Comparison of ENCODE assay signal across 24 cellular contexts in the genomic region with DNA sequence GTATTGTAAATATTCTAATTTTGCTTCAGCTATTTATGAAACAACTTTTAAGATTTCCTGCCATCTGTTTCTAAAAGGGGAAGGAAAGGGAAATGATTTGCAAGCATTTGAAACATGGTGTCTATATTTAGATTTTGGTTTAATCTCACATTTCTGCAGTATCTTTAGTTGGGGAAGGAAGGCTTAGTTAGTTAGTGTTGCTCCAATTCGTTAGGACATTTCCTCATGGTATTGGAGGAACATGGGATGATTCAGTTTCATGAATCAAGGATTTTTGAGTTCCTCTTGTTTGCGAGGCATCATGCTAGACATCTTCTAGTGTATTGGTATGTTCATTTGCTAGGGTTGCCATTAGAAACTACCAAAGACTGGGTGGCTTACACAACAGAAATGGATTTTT. TPM values are rescaled to one million over a fixed set of nuclear protein-coding genes. Genes with fewer than 3 reads are reported as not detected.
DNase-seq lines count a peak whose midpoint lies in the region; ATAC-seq, FAIRE-seq and TF ChIP-seq lines count a peak whose summit lies in the region.
"Had no signal": no experiment of that assay in that cellular context is flagged by ENCODE, and none has a peak within 500 bp of the region (broad histone marks: within the 10 kb centered on the region; RNA-seq: fewer than 3 reads in every experiment).

No MANE protein-coding gene starts in this region.

- CTCF ChIA-PET in activated naive CD4-positive, alpha-beta T cell treated with anti-CD3 and anti-CD28 coated beads for 36 hours (lab: Charles Lee): interaction anchor here (0.6 to 3.4 kb wide), 6 partner anchors 12 to 958 kb away, joined by 3 to 47 read pairs (median 3); no protein-coding TSS in a partner anchor

- WGBS in prostate gland: 73% methylated on average over 2 of the region's 2 CpGs

- H2AFZ ChIP-seq in Karpas-422 (ENCODE audit: low read length): no peak overlapping the region
- no peak overlapping the region; the same call in 1 of the 2 replicates for H2AFZ ChIP-seq in OCI-LY3 (ENCODE audit: low read depth, low read length)
- no peak overlapping the region for H2AFZ ChIP-seq in keratinocyte (ENCODE audit: control insufficient read depth, low read length)
- H2AFZ ChIP-seq: neural progenitor cell had no signal

- TF ChIP-seq CTCF in OCI-LY3 (IDR thresholded peaks at IDR 0.05; ENCODE audit: low read depth, low read length) (no peak), keratinocyte (optimal IDR thresholded peaks at IDR 0.05 in 1 of 3, IDR thresholded peaks at IDR 0.05 in 1 of 3, conservative IDR thresholded peaks at IDR 0.05 in 1 of 3; ENCODE audit: extremely low read depth in 1 of 3, insufficient read depth in 2 of 3, low read length in 3 of 3) (no peak), prostate gland (IDR thresholded peaks at IDR 0.05) (no peak)

- H3K4me3 ChIP-seq in BLaER1 (peak overlapping the region; percentile 12; the same call in 1 of the 2 replicates), Karpas-422 (ENCODE audit: low read length) (no peak overlapping the region), OCI-LY3 (ENCODE audit: low read length) (no peak overlapping the region), keratinocyte (ENCODE audit: control insufficient read depth in 2 of 3, extremely low read depth in 1 of 3, insufficient read depth in 2 of 3, low read depth in 1 of 3, low read length in 3 of 3) (no peak overlapping the region), prostate gland (no peak overlapping the region)
- H3K4me3 ChIP-seq: esophagus squamous epithelium, neural progenitor cell had no signal

- no peaks in the 10 kb centered on the region for H3K9me3 Mint-ChIP-seq in activated naive CD4-positive, alpha-beta T cell treated with anti-CD3 and anti-CD28 coated beads for 36 hours
- H3K9me3 Mint-ChIP-seq: activated CD4-positive, alpha-beta memory T cell treated with anti-CD3 and anti-CD28 coated beads, Interleukin-2, amount 10 ng/mL, durations not matched to agents 7 days and 5 days; activated T-cell treated with anti-CD3 and anti-CD28 coated beads, Interleukin-2, amount 50 U/mL, for 24 hours; CD8-positive, alpha-beta memory T cell; effector memory CD8-positive, alpha-beta T cell had no signal

- H3K27me3 ChIP-seq in BLaER1: no peaks in the 10 kb centered on the region
- H3K27me3 ChIP-seq in Karpas-422 (ENCODE audit: low read length): no peaks in the 10 kb centered on the region
- no peaks in the 10 kb centered on the region for H3K27me3 ChIP-seq in OCI-LY3 (ENCODE audit: low read depth, low read length)
- no peaks in the 10 kb centered on the region for H3K27me3 ChIP-seq in keratinocyte (ENCODE audit: control insufficient read depth, extremely low read depth, insufficient read depth, low read length)
- no peaks in the 10 kb centered on the region for H3K27me3 ChIP-seq in prostate gland (replicated peaks; ENCODE audit: insufficient read depth)
- H3K27me3 ChIP-seq: neural progenitor cell had no signal

- H3K27me3 Mint-ChIP-seq in activated naive CD4-positive, alpha-beta T cell treated with anti-CD3 and anti-CD28 coated beads for 36 hours (ENCODE audit: low read depth): no peaks in the 10 kb centered on the region

- no peaks in the 10 kb centered on the region for H3K9me2 ChIP-seq in Karpas-422 (replicated peaks; ENCODE audit: insufficient read depth, low read length)

- dilution Hi-C loops in keratinocyte (cut with MboI; ENCODE audit: extremely low pct_ligation_motif_present, low sequenced_read_pairs): no loop called here

- TF ChIP-seq POLR2A in prostate gland (IDR thresholded peaks at IDR 0.05): no peak

- H3K4me1 Mint-ChIP-seq in activated naive CD4-positive, alpha-beta T cell treated with anti-CD3 and anti-CD28 coated beads for 36 hours (ENCODE audit: low read depth): peaks cover 2% of the 10 kb centered on the region
- H3K4me1 Mint-ChIP-seq: neural progenitor cell had no signal

- intact Hi-C loops in prostate gland (cut with DNase I): loop anchor here (5.0 kb wide), 2 partner anchors 214 to 329 kb away; no protein-coding TSS in a partner anchor
- intact Hi-C loops in activated naive CD4-positive, alpha-beta T cell treated with anti-CD3 and anti-CD28 coated beads for 36 hours (cut with micrococcal nuclease): no loop called here

- H3K36me3 ChIP-seq in BLaER1 (no peaks in the 10 kb centered on the region), Karpas-422 (ENCODE audit: insufficient read depth, low read length) (no peaks in the 10 kb centered on the region), OCI-LY3 (replicated peaks; ENCODE audit: low read depth, low read length) (no peaks in the 10 kb centered on the region), keratinocyte (ENCODE audit: control insufficient read depth in 2 of 2, extremely low read depth in 1 of 2, insufficient read depth in 2 of 2, low read length in 2 of 2) (no peaks in the 10 kb centered on the region), prostate gland (no peaks in the 10 kb centered on the region)
- H3K36me3 ChIP-seq: esophagus squamous epithelium, neural progenitor cell had no signal

- H3K9me3 ChIP-seq in BLaER1 (no peaks in the 10 kb centered on the region), Karpas-422 (ENCODE audit: low read length) (no peaks in the 10 kb centered on the region), OCI-LY3 (ENCODE audit: insufficient read depth, low read length) (no peaks in the 10 kb centered on the region), keratinocyte (ENCODE audit: control insufficient read depth, low read depth, low read length) (no peaks in the 10 kb centered on the region), prostate gland (no peaks in the 10 kb centered on the region)
- H3K9me3 ChIP-seq: esophagus squamous epithelium had no signal

- H3K9me1 ChIP-seq in keratinocyte (ENCODE audit: control insufficient read depth, extremely low read depth, insufficient read depth, low read length): no peaks in the 10 kb centered on the region

- H3K27ac Mint-ChIP-seq in activated naive CD4-positive, alpha-beta T cell treated with anti-CD3 and anti-CD28 coated beads for 36 hours: no peak overlapping the region
- H3K27ac Mint-ChIP-seq: activated CD4-positive, alpha-beta memory T cell treated with anti-CD3 and anti-CD28 coated beads, Interleukin-2, amount 10 ng/mL, durations not matched to agents 7 days and 5 days; activated T-cell treated with anti-CD3 and anti-CD28 coated beads, Interleukin-2, amount 50 U/mL, for 24 hours; CD8-positive, alpha-beta memory T cell; effector memory CD8-positive, alpha-beta T cell; neural progenitor cell; progenitor cell of endocrine pancreas had no signal

- no peak overlapping the region for H3K4me3 Mint-ChIP-seq in activated naive CD4-positive, alpha-beta T cell treated with anti-CD3 and anti-CD28 coated beads for 36 hours
- H3K4me3 Mint-ChIP-seq: activated CD4-positive, alpha-beta memory T cell treated with anti-CD3 and anti-CD28 coated beads, Interleukin-2, amount 10 ng/mL, durations not matched to agents 7 days and 5 days; activated T-cell treated with anti-CD3 and anti-CD28 coated beads, Interleukin-2, amount 50 U/mL, for 24 hours; CD8-positive, alpha-beta memory T cell; effector memory CD8-positive, alpha-beta T cell; neural progenitor cell had no signal

- H3K79me2 ChIP-seq in Karpas-422 (ENCODE audit: low read length) (no peaks in the 10 kb centered on the region), OCI-LY3 (ENCODE audit: low read length) (no peaks in the 10 kb centered on the region), keratinocyte (ENCODE audit: control insufficient read depth, insufficient read depth, low read length) (no peaks in the 10 kb centered on the region)

- H3K36me3 Mint-ChIP-seq in activated naive CD4-positive, alpha-beta T cell treated with anti-CD3 and anti-CD28 coated beads for 36 hours (ENCODE audit: low read depth): no peaks in the 10 kb centered on the region
- H3K36me3 Mint-ChIP-seq: CD8-positive, alpha-beta memory T cell had no signal

- H3K27ac ChIP-seq in BLaER1 (peak overlapping the region; percentile 63), Karpas-422 (ENCODE audit: low read length) (no peak overlapping the region), OCI-LY3 (ENCODE audit: low read length) (no peak overlapping the region), keratinocyte (ENCODE audit: control insufficient read depth, insufficient read depth, low read length) (no peak overlapping the region), prostate gland (no peak overlapping the region)
- H3K27ac ChIP-seq: esophagus squamous epithelium, KMS-11, neural progenitor cell had no signal

- H3K4me2 ChIP-seq in BLaER1 (peak overlapping the region; percentile 71), Karpas-422 (ENCODE audit: low read depth, low read length, poor library complexity, severe bottlenecking) (peak overlapping the region; percentile 31), OCI-LY3 (ENCODE audit: low read length) (peak overlapping the region; percentile 27), keratinocyte (ENCODE audit: control insufficient read depth, extremely low read depth, insufficient read depth, low read depth, low read length) (no peak overlapping the region)
- H3K4me2 ChIP-seq: KMS-11, neural progenitor cell had no signal

- no peak for DNase-seq in Karpas-422
- DNase-seq in keratinocyte (ENCODE audit: low read depth, low spot score): no peak
- DNase-seq in RCC 7860 (ENCODE audit: low spot score): no peak
- DNase-seq in prostate gland (ENCODE audit: low spot score): no peak
- no peak for DNase-seq in activated naive CD4-positive, alpha-beta T cell treated with anti-CD3 and anti-CD28 coated beads for 36 hours
- DNase-seq: activated CD4-positive, alpha-beta memory T cell treated with anti-CD3 and anti-CD28 coated beads, Interleukin-2, amount 10 ng/mL, durations not matched to agents 7 days and 5 days; activated naive CD4-positive, alpha-beta T cell treated with Interleukin-2 at 50 U/mL for 16 hours; activated T-cell treated with anti-CD3 and anti-CD28 coated beads, Interleukin-2, amount 50 U/mL, for 24 hours; CD8-positive, alpha-beta memory T cell; DMS79; effector memory CD8-positive, alpha-beta T cell; esophagus squamous epithelium; left cardiac atrium; NCI-H1436 treated with DMSO at 0.1 percent for 48 hours; NCI-H748 treated with DMSO at 0.1 percent for 48 hours; stimulated activated CD4-positive, alpha-beta T cell treated with anti-CD3 and anti-CD28 coated beads, Interleukin-2, amount 100 ng/mL, for 48 hours had no signal

- H4K20me1 ChIP-seq in BLaER1 (no peaks in the 10 kb centered on the region), Karpas-422 (ENCODE audit: insufficient read depth, low read depth, low read length) (no peaks in the 10 kb centered on the region), OCI-LY3 (ENCODE audit: insufficient read depth, low read length) (no peaks in the 10 kb centered on the region), keratinocyte (ENCODE audit: control insufficient read depth, extremely low read depth, insufficient read depth, low read length) (no peaks in the 10 kb centered on the region)

- FAIRE-seq in keratinocyte (lab: Jason Lieb, UNC) (peak; percentile 32), RCC 7860 (lab: Jason Lieb, UNC) (no peak)
- FAIRE-seq: astrocyte, urothelium cell line had no signal

- ATAC-seq in HG03135 (IDR thresholded peaks at IDR 0.05; ENCODE audit: unreplicated experiment): no peak
- ATAC-seq: effector memory CD8-positive, alpha-beta T cell had no signal

- H3K9ac ChIP-seq in BLaER1 (peak overlapping the region; percentile 56; the same call in 1 of the 2 replicates), Karpas-422 (ENCODE audit: low read length) (no peak overlapping the region), OCI-LY3 (ENCODE audit: low read length) (no peak overlapping the region), keratinocyte (ENCODE audit: control insufficient read depth, extremely low read depth, insufficient read depth, low read length) (no peak overlapping the region)
- H3K9ac ChIP-seq: KMS-11, neural progenitor cell had no signal

- H3K4me1 ChIP-seq in BLaER1 (peaks cover 35% of the 10 kb centered on the region), Karpas-422 (ENCODE audit: low read length) (peaks cover 15% of the 10 kb centered on the region), OCI-LY3 (ENCODE audit: low read length) (peaks cover 33% of the 10 kb centered on the region), keratinocyte (ENCODE audit: control insufficient read depth, extremely low read depth, insufficient read depth, low read length) (no peaks in the 10 kb centered on the region), prostate gland (replicated peaks) (no peaks in the 10 kb centered on the region)
- H3K4me1 ChIP-seq: esophagus squamous epithelium, neural progenitor cell had no signal

RNA-seq across cellular contexts. Expression of a gene that starts 20.5 kb away (rescaled TPM):
- 21.1 and 44.4 TPM in 2 replicates for total RNA-seq in Karpas-422 (2014; rRNA removed; shearing (Covaris generic); ENCODE audit: low replicate concordance)
- 25.3 to 32.7 TPM (median 29.9 TPM) in 3 replicates for polyA plus RNA-seq in keratinocyte
- polyA plus RNA-seq in keratinocyte (2011; ENCODE audit: low read depth): 17.0 TPM
- 21.1 and 45.5 TPM in 2 replicates for polyA plus RNA-seq in keratinocyte (2011; cell fraction: cytosol; rRNA removed)
- polyA plus RNA-seq in keratinocyte (2011; cell fraction: nucleus; rRNA removed): 28.8 and 30.9 TPM in 2 replicates
- 16.5 and 16.8 TPM in 2 replicates for polyA plus RNA-seq in keratinocyte (2012; ENCODE audit: low replicate concordance)
- polyA minus RNA-seq in keratinocyte: 9.9 to 35.6 TPM (median 22.6 TPM) in 3 replicates
- 7.1 TPM for polyA minus RNA-seq in keratinocyte (2011; cell fraction: cytosol; rRNA and poly(A)+ RNA removed)
- polyA minus RNA-seq in keratinocyte (2011; cell fraction: nucleus; rRNA and poly(A)+ RNA removed): 26.8 and 44.1 TPM in 2 replicates
- total RNA-seq in prostate gland: 10 to 100 TPM; 22.3 to 43.3 TPM
- 1 to 10 TPM; 6.3 to 8.9 TPM for total RNA-seq in activated naive CD4-positive, alpha-beta T cell treated with anti-CD3 and anti-CD28 coated beads for 36 hours
